Comparison of ENCODE assay signal across 15 cellular contexts in genomic region chr4:100949350-100949935, GRCh38.
"Had no signal": no experiment of that assay in that cellular context is flagged by ENCODE, and none has a peak within 500 bp of the region (broad histone marks: within the 10 kb centered on the region; RNA-seq: fewer than 3 reads in every experiment).

No MANE protein-coding gene starts in this region.

- H3K4me1 ChIP-seq: esophagus muscularis mucosa, tibial nerve had no signal

- H3K27ac ChIP-seq: esophagus muscularis mucosa, neutrophil, tibial nerve had no signal

- H3K4me3 ChIP-seq: esophagus muscularis mucosa, lung, smooth muscle cell, tibial nerve had no signal

- H3K27me3 ChIP-seq: esophagus muscularis mucosa, neutrophil, tibial nerve had no signal

- H3K4me2 ChIP-seq: smooth muscle cell had no signal

- H3K9me3 ChIP-seq: esophagus muscularis mucosa, neutrophil had no signal

- ATAC-seq: activated CD8-positive, alpha-beta memory T cell treated with anti-CD3 and anti-CD28 coated beads, Interleukin-2, amount 10 ng/mL, durations not matched to agents 7 days and 5 days; activated naive CD4-positive, alpha-beta T cell treated with anti-CD3 and anti-CD28 coated beads, Interleukin-2, amount 50 U/mL, for 72 hours; activated T-cell treated with anti-CD3 and anti-CD28 coated beads, Interleukin-2, amount 50 U/mL, for 4 hours; naive thymus-derived CD8-positive, alpha-beta T cell had no signal

- DNase-seq: activated CD4-positive, alpha-beta T cell treated with anti-CD3 and anti-CD28 coated beads, Interleukin-2, amount 50 U/mL, for 48 hours; activated CD4-positive, CD25-positive, alpha-beta regulatory T cell treated with anti-CD3 and anti-CD28 coated beads, Interleukin-2, amount 50 U/mL, for 72 hours; activated CD8-positive, alpha-beta memory T cell treated with anti-CD3 and anti-CD28 coated beads, Interleukin-2, amount 10 ng/mL, durations not matched to agents 7 days and 5 days; activated effector memory CD4-positive, alpha-beta T cell treated with anti-CD3 and anti-CD28 coated beads, Interleukin-2, amount 50 U/mL, for 16 hours; activated T-cell treated with anti-CD3 and anti-CD28 coated beads, Interleukin-2, amount 50 U/mL, for 4 hours; amniotic stem cell; cerebellar nuclear complex; dermis blood vessel endothelial cell; naive thymus-derived CD8-positive, alpha-beta T cell had no signal

- H3K36me3 ChIP-seq: esophagus muscularis mucosa, neutrophil, tibial nerve had no signal
